Comparison of ENCODE assay signal across 1 cellular context in genomic region chr20:35007413-35007812, GRCh38.
TF ChIP-seq lines count a peak whose summit lies in the region.

No MANE protein-coding gene starts in this region.

TF ChIP-seq in HepG2, 621 proteins besides CTCF, POLR2A, EP300 and RAD21:
- TF ChIP-seq, protein P1, sequence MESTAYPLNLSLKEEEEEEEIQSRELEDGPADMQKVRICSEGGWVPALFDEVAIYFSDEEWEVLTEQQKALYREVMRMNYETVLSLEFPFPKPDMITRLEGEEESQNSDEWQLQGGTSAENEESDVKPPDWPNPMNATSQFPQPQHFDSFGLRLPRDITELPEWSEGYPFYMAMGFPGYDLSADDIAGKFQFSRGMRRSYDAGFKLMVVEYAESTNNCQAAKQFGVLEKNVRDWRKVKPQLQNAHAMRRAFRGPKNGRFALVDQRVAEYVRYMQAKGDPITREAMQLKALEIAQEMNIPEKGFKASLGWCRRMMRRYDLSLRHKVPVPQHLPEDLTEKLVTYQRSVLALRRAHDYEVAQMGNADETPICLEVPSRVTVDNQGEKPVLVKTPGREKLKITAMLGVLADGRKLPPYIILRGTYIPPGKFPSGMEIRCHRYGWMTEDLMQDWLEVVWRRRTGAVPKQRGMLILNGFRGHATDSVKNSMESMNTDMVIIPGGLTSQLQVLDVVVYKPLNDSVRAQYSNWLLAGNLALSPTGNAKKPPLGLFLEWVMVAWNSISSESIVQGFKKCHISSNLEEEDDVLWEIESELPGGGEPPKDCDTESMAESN (CRISPR knock-in tag; conservative IDR thresholded peaks at IDR 0.05), result no peak
- peak; percentile 66 for TF ChIP-seq RBM22 (optimal IDR thresholded peaks at IDR 0.05; ENCODE audit: low read length)
